In the genomic region with DNA sequence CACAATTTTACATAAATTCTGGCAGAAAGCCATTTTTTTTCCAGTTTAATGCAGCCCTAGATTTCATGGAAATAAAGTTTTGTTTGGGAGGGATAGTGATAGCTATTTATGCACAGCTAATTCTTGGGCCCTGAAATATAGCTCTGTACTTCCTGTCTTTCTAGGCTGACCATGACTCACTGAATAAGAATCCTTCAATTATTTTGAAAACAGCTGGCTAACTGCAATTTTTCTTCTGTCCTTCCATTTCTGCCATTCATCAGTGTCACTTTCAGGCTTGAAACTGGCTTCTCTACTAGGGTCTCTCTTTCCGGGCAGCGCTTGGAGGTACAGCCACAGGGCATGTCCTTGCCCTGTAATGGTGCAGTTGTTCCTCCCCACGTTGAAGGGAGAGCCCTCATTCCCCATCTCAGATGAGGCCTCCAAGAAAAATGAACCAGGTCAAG, we compare ENCODE assay signal across 12 cellular contexts.
DNase-seq lines count a peak whose midpoint lies in the region; ATAC-seq and TF ChIP-seq lines count a peak whose summit lies in the region.
"Had no signal": no experiment of that assay in that cellular context is flagged by ENCODE, and none has a peak within 500 bp of the region (broad histone marks: within the 10 kb centered on the region; RNA-seq: fewer than 3 reads in every experiment).

No MANE protein-coding gene starts in this region.

- H3K4me3 ChIP-seq in fibroblast of pulmonary artery (replicated peaks; ENCODE audit: low read depth, low read length) = no peak overlapping the region

- no peak for ATAC-seq in GM18520 (IDR thresholded peaks at IDR 0.05; ENCODE audit: unreplicated experiment)
- ATAC-seq: left colon had no signal

- TF ChIP-seq CTCF in fibroblast of pulmonary artery (IDR thresholded peaks at IDR 0.05; ENCODE audit: low read length, missing control alignments) = no peak

- peak; percentile 18 for DNase-seq in DMS 273 treated with DMSO at 0.1 percent for 48 hours (lab: John Stamatoyannopoulos, UW)
- peak; percentile 39 for DNase-seq in SK-MEL-5 (ENCODE audit: low read depth, low spot score)
- DNase-seq in fibroblast of pulmonary artery (ENCODE audit: low read depth) = peak; percentile 89
- peak; percentile 88 for DNase-seq in renal cortical epithelial cell (ENCODE audit: low read depth)
- DNase-seq in NAMALWA (ENCODE audit: low spot score) = no peak
- no peak for DNase-seq in NCI-H345 (lab: John Stamatoyannopoulos, UW)
- no peak for DNase-seq in NCI-H1417 (lab: John Stamatoyannopoulos, UW)
- DNase-seq: activated B cell treated with CpG ODN at 0.5 μM for 24 hours; left colon; NCI-H2171; stimulated activated CD4-positive, alpha-beta T cell treated with anti-CD3 and anti-CD28 coated beads, Interleukin-4, amount 100 ng/mL, for 4 hours had no signal

- in situ Hi-C loops in SK-MEL-5 (cut with HindIII; ENCODE audit: low pct_unique_long_range_greater_than_20kb, low sequenced_read_pairs) = no loop called here

Comparison
In these comparisons a context has a peak if more than half of its experiments do, and no peak if none do; other contexts are left out.
1. DNase-seq: peak in DMS 273 treated with DMSO at 0.1 percent for 48 hours (single experiment), SK-MEL-5 (single experiment), fibroblast of pulmonary artery (single experiment) and renal cortical epithelial cell (single experiment); none in NAMALWA (single experiment), NCI-H345 (single experiment) and NCI-H1417 (0 of 3).